ENCODE assay signal across 18 cellular contexts in the genomic region with DNA sequence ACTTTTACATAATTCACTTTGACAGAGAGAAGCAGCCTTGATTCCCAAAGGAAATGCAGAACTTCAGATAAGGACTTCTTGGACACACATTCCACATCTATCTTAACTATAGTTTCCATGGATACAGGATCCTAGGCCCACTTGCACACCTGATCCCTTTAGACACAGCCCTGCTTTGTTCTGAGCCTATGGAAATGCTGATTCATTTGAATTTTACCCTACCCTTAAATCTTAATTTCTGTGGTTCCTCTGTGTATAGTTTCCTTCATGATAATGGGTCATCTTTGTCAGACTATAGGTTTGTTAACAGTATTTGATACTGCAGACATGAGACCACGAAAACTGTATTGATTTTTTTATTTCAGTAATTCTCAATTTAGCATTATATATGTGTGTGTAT.
DNase-seq lines count a peak whose midpoint lies in the region; ATAC-seq, FAIRE-seq and TF ChIP-seq lines count a peak whose summit lies in the region.
"Had no signal": no experiment of that assay in that cellular context is flagged by ENCODE, and none has a peak within 500 bp of the region (broad histone marks: within the 10 kb centered on the region; RNA-seq: fewer than 3 reads in every experiment).

No MANE protein-coding gene starts in this region.

- H2BK20ac ChIP-seq in H9 (ENCODE audit: low read depth, low read length, poor library complexity, severe bottlenecking), result no peak overlapping the region

- no peak for FAIRE-seq in A549 (lab: Jason Lieb, UNC)
- FAIRE-seq: H54, HTR-8/SVneo had no signal

- H3K27ac ChIP-seq in A549 (no peak overlapping the region), H9 (ENCODE audit: insufficient read length, low read depth, low read length) (no peak overlapping the region), smooth muscle cell (ENCODE audit: low read depth) (no peak overlapping the region)
- H3K27ac ChIP-seq: SJCRH30, upper lobe of right lung, WERI-Rb-1 had no signal

- H3K9me3 Mint-ChIP-seq in CD14-positive monocyte (no peaks in the 10 kb centered on the region), T-cell (no peaks in the 10 kb centered on the region), immature natural killer cell (no peaks in the 10 kb centered on the region), H9 (no peaks in the 10 kb centered on the region)

- H4K91ac ChIP-seq in H9 (ENCODE audit: insufficient read length, low read depth, low read length), result no peak overlapping the region

- H3K4me1 ChIP-seq in A549 (peaks cover 22% of the 10 kb centered on the region), H9 (ENCODE audit: insufficient read depth, low read length) (no peaks in the 10 kb centered on the region), smooth muscle cell (ENCODE audit: low read depth) (no peaks in the 10 kb centered on the region)

- H3K4me1 Mint-ChIP-seq in CD14-positive monocyte (peaks cover 24% of the 10 kb centered on the region), T-cell (peaks cover 19 to 20% (median 20%) of the 10 kb centered on the region in 3 donors), immature natural killer cell (peaks cover 17 to 52% of the 10 kb centered on the region in 2 donors), H9 (no peaks in the 10 kb centered on the region)

- H3K4me3 Mint-ChIP-seq in CD14-positive monocyte, result no peak overlapping the region
- no peak overlapping the region for H3K4me3 Mint-ChIP-seq in T-cell
- no peak overlapping the region for H3K4me3 Mint-ChIP-seq in immature natural killer cell
- no peak overlapping the region for H3K4me3 Mint-ChIP-seq in H9

- H3K9me3 ChIP-seq in A549 (no peaks in the 10 kb centered on the region), H9 (ENCODE audit: control insufficient read depth, low read depth, low read length) (no peaks in the 10 kb centered on the region), smooth muscle cell (replicated peaks; ENCODE audit: low read depth) (no peaks in the 10 kb centered on the region)
- H3K9me3 ChIP-seq: SJCRH30, upper lobe of right lung had no signal

- WGBS in A549 (ENCODE audit: missing lambda C conversion rate), result 93% methylated on average over 1 of the region's 1 CpG
- no CpG with 5 or more reads among the region's 1 CpG for WGBS in H9 (ENCODE audit: extremely low coverage, insufficient read length, low lambda C conversion rate)
- whole genome bisulfite sequencing in smooth muscle cell (ENCODE audit: low lambda C conversion rate), result 100% methylated on average over 1 of the region's 1 CpG

- H3K23ac ChIP-seq in H9 (ENCODE audit: insufficient read length, low read depth, low read length), result no peak overlapping the region

- no peaks in the 10 kb centered on the region for H3K79me1 ChIP-seq in H9 (ENCODE audit: insufficient read depth, low read depth, low read length, poor library complexity, severe bottlenecking)

- H3K23me2 ChIP-seq in H9 (ENCODE audit: insufficient read length, low read depth, low read length, poor library complexity, severe bottlenecking), result no peaks in the 10 kb centered on the region

- H3K9ac ChIP-seq in H9 (ENCODE audit: extremely low read depth, insufficient read length, low read length), result no peak overlapping the region
- H3K9ac ChIP-seq in smooth muscle cell (ENCODE audit: low read depth), result no peak overlapping the region

- no peak overlapping the region for H3K4me3 ChIP-seq in A549
- no peak overlapping the region for H3K4me3 ChIP-seq in smooth muscle cell
- H3K4me3 ChIP-seq: SJCRH30, upper lobe of right lung had no signal

- no peak overlapping the region for H2AK5ac ChIP-seq in H9 (ENCODE audit: insufficient read length, low read length)

- H3K36me3 Mint-ChIP-seq in CD14-positive monocyte (peaks cover 27 to 38% of the 10 kb centered on the region in 2 donors), T-cell (peaks cover 14% of the 10 kb centered on the region), immature natural killer cell (peaks cover 0 to 3% (median 3%) of the 10 kb centered on the region in 3 donors), H9 (ENCODE audit: insufficient read depth in 1 of 3, low read depth in 3 of 3) (no peaks in the 10 kb centered on the region)

- TF ChIP-seq EP300 in A549 (IDR thresholded peaks at IDR 0.05), result no peak

- H2BK5ac ChIP-seq in H9 (ENCODE audit: insufficient read length, low read length), result no peak overlapping the region

- no peaks in the 10 kb centered on the region for H3K27me3 ChIP-seq in H9 (ENCODE audit: insufficient read depth, low read length)
- no peaks in the 10 kb centered on the region for H3K27me3 ChIP-seq in smooth muscle cell (ENCODE audit: low read depth)
- H3K27me3 ChIP-seq: SJCRH30, upper lobe of right lung had no signal

- no peak overlapping the region for H3K56ac ChIP-seq in H9 (ENCODE audit: insufficient read length, low read depth, low read length)

- H3K4me2 ChIP-seq in A549, result 0 out of 3 replicates have a peak overlapping the region, but pooled peaks have one; percentile 20
- H3K4me2 ChIP-seq in H9 (ENCODE audit: insufficient read depth, insufficient read length, low read length), result no peak overlapping the region
- H3K4me2 ChIP-seq in smooth muscle cell, result no peak overlapping the region

- H3K36me3 ChIP-seq in smooth muscle cell (ENCODE audit: low read depth), result no peaks in the 10 kb centered on the region
- H3K36me3 ChIP-seq: WERI-Rb-1 had no signal

- CTCF ChIA-PET in A549 (lab: Yijun Ruan, JAX), result interaction anchor here (0.6 kb wide), 1 partner anchor 12 kb away, joined by 4 read pairs; no protein-coding TSS in a partner anchor
- CTCF ChIA-PET in T-cell (lab: Charles Lee), result no interaction called here

- H3K27me3 Mint-ChIP-seq in CD14-positive monocyte (ENCODE audit: low read depth in 3 of 3), result no peaks in the 10 kb centered on the region
- H3K27me3 Mint-ChIP-seq in T-cell, result no peaks in the 10 kb centered on the region
- no peaks in the 10 kb centered on the region for H3K27me3 Mint-ChIP-seq in immature natural killer cell (ENCODE audit: low read depth in 3 of 3)
- H3K27me3 Mint-ChIP-seq in H9 (ENCODE audit: low read depth), result no peaks in the 10 kb centered on the region

- POLR2A ChIA-PET in A549 (lab: Yijun Ruan, JAX) (no interaction called here), T-cell (lab: Charles Lee) (no interaction called here)

- H3K14ac ChIP-seq in H9 (ENCODE audit: insufficient read depth, low read length), result no peak overlapping the region

- no peak overlapping the region for H2BK15ac ChIP-seq in H9 (ENCODE audit: low read depth, low read length)

- TF ChIP-seq POLR2A in A549 (IDR thresholded peaks at IDR 0.05; ENCODE audit: low read length), result no peak

- TF ChIP-seq CTCF in A549 (IDR thresholded peaks at IDR 0.05) (no peak), CD14-positive monocyte (IDR thresholded peaks at IDR 0.05) (no peak), H9 (conservative IDR thresholded peaks at IDR 0.05) (no peak), smooth muscle cell (IDR thresholded peaks at IDR 0.05; ENCODE audit: borderline replicate concordance, insufficient read depth, poor library complexity, severe bottlenecking) (no peak)

- H3T11ph ChIP-seq in H9 (ENCODE audit: low read length), result no peak overlapping the region

- H2AFZ ChIP-seq in H9 (ENCODE audit: low read length) (no peak overlapping the region), smooth muscle cell (ENCODE audit: low read depth) (no peak overlapping the region)

- H2BK120ac ChIP-seq in H9 (ENCODE audit: low read depth, low read length, poor library complexity, severe bottlenecking), result no peak overlapping the region

- H4K5ac ChIP-seq in H9 (ENCODE audit: insufficient read length, low read depth, low read length), result no peak overlapping the region

- H3K27ac Mint-ChIP-seq in CD14-positive monocyte (peak overlapping the region; percentile 25 to 81 (median 72)), T-cell (peak overlapping the region; percentile 47 to 64), immature natural killer cell (peak overlapping the region in 5 of 6 donors; percentile 51 to 81 (median 75)), H9 (no peak overlapping the region)

- no peaks in the 10 kb centered on the region for H3F3A ChIP-seq in smooth muscle cell (ENCODE audit: low read depth)

- H2BK12ac ChIP-seq in H9 (ENCODE audit: insufficient read length, low read depth, low read length), result no peak overlapping the region

- no peak for DNase-seq in A549 (ENCODE audit: low read depth in 1 of 2, low spot score in 1 of 2)
- no peak for DNase-seq in CD14-positive monocyte (ENCODE audit: low spot score)
- no peak for DNase-seq in T-cell
- DNase-seq in immature natural killer cell, result no peak
- no peak for DNase-seq in AML-193 (lab: John Stamatoyannopoulos, UW)
- DNase-seq in middle frontal gyrus (ENCODE audit: extremely low spot score, low spot score), result no peak
- DNase-seq in H9, result no peak
- DNase-seq in smooth muscle cell (lab: John Stamatoyannopoulos, UW; ENCODE audit: unreplicated experiment), result no peak
- DNase-seq: activated gamma-delta T cell; effector memory CD4-positive, alpha-beta T cell; glutamatergic neuron; NCI-H1417 treated with DMSO at 0.1 percent for 48 hours; SJCRH30; T-helper 2 cell; upper lobe of right lung; WERI-Rb-1 had no signal

- intact Hi-C loops in CD14-positive monocyte (cut with micrococcal nuclease), result no loop called here

- no peaks in the 10 kb centered on the region for H4K20me1 ChIP-seq in H9 (ENCODE audit: control insufficient read depth, insufficient read depth, insufficient read length)
- peaks cover 21% of the 10 kb centered on the region for H4K20me1 ChIP-seq in smooth muscle cell (ENCODE audit: low read depth)

- no peak for TF ChIP-seq RAD21 in A549 (conservative IDR thresholded peaks at IDR 0.05 in 1 of 2, IDR thresholded peaks at IDR 0.05 in 1 of 2)

- ATAC-seq in A549 (no peak), T-cell (replicated peaks in 1 of 4) (no peak)

- H3K18ac ChIP-seq in H9 (ENCODE audit: insufficient read length, low read depth, low read length), result no peak overlapping the region

- no peak overlapping the region for H4K8ac ChIP-seq in H9 (replicated peaks; ENCODE audit: insufficient read length, low read depth, low read length)

- H3K79me2 ChIP-seq in H9 (ENCODE audit: insufficient read depth, low read length) (no peaks in the 10 kb centered on the region), smooth muscle cell (ENCODE audit: low read depth) (no peaks in the 10 kb centered on the region)

- H3K4ac ChIP-seq in H9 (ENCODE audit: low read depth, low read length), result no peak overlapping the region

TF ChIP-seq in A549, 52 proteins besides CTCF, POLR2A, EP300 and RAD21:
- TF ChIP-seq MAFK (IDR thresholded peaks at IDR 0.05; ENCODE audit: partially characterized antibody) (peak; percentile 34), RCOR1 (IDR thresholded peaks at IDR 0.05; ENCODE audit: low read depth, low read length) (no peak), NFE2L2 (conservative IDR thresholded peaks at IDR 0.05; ENCODE audit: low read length) (no peak), KDM1A (IDR thresholded peaks at IDR 0.05; ENCODE audit: low read depth) (no peak)

Comparison
In these comparisons a context has a peak if more than half of its experiments do, and no peak if none do; other contexts are left out.
1. H3K27ac Mint-ChIP-seq: peak in CD14-positive monocyte (7 of 7), T-cell (2 of 2) and immature natural killer cell (5 of 6); none in H9 (0 of 3).